1 cellular context compared by ENCODE assay signal in the genomic region with DNA sequence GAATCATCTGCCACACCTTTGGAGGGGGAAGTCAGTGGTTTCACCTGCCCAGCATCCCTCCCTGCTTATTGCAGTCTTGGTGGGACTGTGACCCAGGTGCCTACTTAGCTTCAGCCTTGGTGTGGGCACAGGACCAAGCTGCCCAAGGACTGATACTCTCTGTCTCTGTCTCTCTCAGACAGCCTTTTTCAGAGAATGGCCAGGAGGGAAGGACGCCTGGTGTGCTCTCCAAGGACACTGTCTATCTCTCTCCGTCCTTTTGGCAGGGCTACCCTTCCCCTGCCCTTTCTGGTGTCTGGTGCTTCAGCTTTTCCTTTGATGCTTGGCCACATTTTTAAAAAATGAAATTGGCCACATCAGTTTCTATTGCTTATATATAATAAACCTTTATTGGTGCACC.
TF ChIP-seq lines count a peak whose summit lies in the region.

No MANE protein-coding gene starts in this region.

TF ChIP-seq in GM23338, 12 proteins besides CTCF, POLR2A, EP300 and RAD21:
- TF ChIP-seq ETS1 (IDR thresholded peaks at IDR 0.05) (no peak), STAT1 (IDR thresholded peaks at IDR 0.05; ENCODE audit: unreplicated experiment) (no peak), CREB1 (CRISPR knock-in tag; IDR thresholded peaks at IDR 0.05; ENCODE audit: low read depth) (no peak), EZH2 (IDR thresholded peaks at IDR 0.05; ENCODE audit: low read depth, unreplicated experiment) (no peak), POLR2AphosphoS5 (IDR thresholded peaks at IDR 0.05; ENCODE audit: low read depth) (no peak), ZNF114 (CRISPR knock-in tag; IDR thresholded peaks at IDR 0.05) (no peak)
